Comparison of ENCODE assay signal across 8 cellular contexts in the genomic region with DNA sequence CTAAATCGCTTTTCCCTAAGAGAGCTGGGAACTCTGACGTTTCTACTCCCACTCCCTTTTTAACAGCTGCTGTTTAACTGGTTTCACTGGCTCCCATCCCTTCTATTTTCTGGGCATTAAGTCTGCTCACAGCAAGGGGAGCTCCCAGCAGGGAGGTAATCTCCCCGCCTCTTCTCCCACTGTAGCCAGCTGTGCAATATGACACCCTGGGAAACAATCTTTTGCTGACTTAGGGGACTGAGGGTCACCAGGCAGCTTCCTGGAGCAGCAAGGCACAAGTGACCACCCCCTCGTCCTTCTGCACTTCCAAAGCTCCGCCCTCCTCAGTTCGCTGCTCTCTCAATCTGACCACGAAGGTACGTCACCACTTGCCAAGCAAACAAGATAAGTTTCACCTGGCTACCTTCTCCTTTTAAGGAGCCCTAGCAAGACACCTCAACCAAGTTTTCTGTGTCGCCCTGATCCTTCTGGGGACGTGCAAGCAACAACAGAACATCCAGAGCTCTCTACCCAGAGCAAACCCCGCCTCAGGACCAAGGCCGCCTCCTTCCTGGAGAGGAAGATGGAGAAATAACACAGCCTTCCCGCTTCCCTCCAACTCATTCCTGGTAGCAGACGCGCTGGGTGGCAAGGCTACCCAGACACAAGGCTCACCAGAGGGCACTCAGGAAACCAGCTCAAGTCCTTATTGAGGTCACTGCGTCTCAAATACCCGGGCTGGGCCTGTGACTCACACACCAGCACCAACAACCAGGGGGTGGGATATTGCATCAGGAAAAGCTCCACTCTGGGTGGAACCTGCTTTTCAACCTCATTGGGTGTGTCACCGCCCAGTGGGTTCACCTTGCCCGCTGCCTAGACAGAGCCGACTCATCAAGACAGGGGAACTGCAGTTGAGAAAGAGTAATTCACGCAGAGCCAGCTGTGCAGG.
DNase-seq lines count a peak whose midpoint lies in the region; ATAC-seq lines count a peak whose summit lies in the region.

No MANE protein-coding gene starts in this region.

- H3K27ac Mint-ChIP-seq in naive thymus-derived CD4-positive, alpha-beta T cell = peak overlapping the region; percentile 29 to 87 (median 74)
- H3K27ac Mint-ChIP-seq in stimulated activated naive CD8-positive, alpha-beta T cell treated with anti-CD3 and anti-CD28 coated beads, Interleukin-15, Interleukin-2, amounts not matched to agents 100 ng/mL and 50 ng/mL, for 24 hours = peak overlapping the region; percentile 81

- peak; percentile 35 for ATAC-seq in HG02870 (IDR thresholded peaks at IDR 0.05; ENCODE audit: unreplicated experiment)
- ATAC-seq in esophagus mucosa = peak; percentile 93
- peak; percentile 90 for ATAC-seq in naive thymus-derived CD4-positive, alpha-beta T cell
- no peak for ATAC-seq in HG03520 (IDR thresholded peaks at IDR 0.05; ENCODE audit: unreplicated experiment)

- H3K9me3 Mint-ChIP-seq in naive thymus-derived CD4-positive, alpha-beta T cell = peaks cover 0 to 1% (median 0%) of the 10 kb centered on the region in 11 donors
- no peaks in the 10 kb centered on the region for H3K9me3 Mint-ChIP-seq in stimulated activated naive CD8-positive, alpha-beta T cell treated with anti-CD3 and anti-CD28 coated beads, Interleukin-15, Interleukin-2, amounts not matched to agents 100 ng/mL and 50 ng/mL, for 24 hours

- POLR2A ChIA-PET in naive thymus-derived CD4-positive, alpha-beta T cell (lab: Charles Lee) = interaction anchor here (0.6 to 1.1 kb wide), 3 partner anchors 9 to 401 kb away, joined by 3 to 4 read pairs (median 3); no protein-coding TSS in a partner anchor

- H3K36me3 Mint-ChIP-seq in naive thymus-derived CD4-positive, alpha-beta T cell = peaks cover 0 to 22% (median 5%) of the 10 kb centered on the region in 5 donors
- peaks cover 25% of the 10 kb centered on the region for H3K36me3 Mint-ChIP-seq in stimulated activated naive CD8-positive, alpha-beta T cell treated with anti-CD3 and anti-CD28 coated beads, Interleukin-15, Interleukin-2, amounts not matched to agents 100 ng/mL and 50 ng/mL, for 24 hours (ENCODE audit: low read depth)

- peak; percentile 79 for DNase-seq in DMS 273 treated with DMSO at 0.1 percent for 48 hours (lab: John Stamatoyannopoulos, UW)
- DNase-seq in NCI-H82 treated with DMSO at 0.1 percent for 48 hours (lab: John Stamatoyannopoulos, UW; ENCODE audit: unreplicated experiment) = peak; percentile 70
- DNase-seq in activated T-cell treated with anti-CD3 and anti-CD28 coated beads for 24 hours (ENCODE audit: low read depth) = peak; percentile 50
- DNase-seq in naive thymus-derived CD4-positive, alpha-beta T cell = peak in 1 of 9 donors; percentile 47

- H3K4me1 Mint-ChIP-seq in naive thymus-derived CD4-positive, alpha-beta T cell = peaks cover 62 to 90% (median 75%) of the 10 kb centered on the region in 7 donors
- peaks cover 92% of the 10 kb centered on the region for H3K4me1 Mint-ChIP-seq in stimulated activated naive CD8-positive, alpha-beta T cell treated with anti-CD3 and anti-CD28 coated beads, Interleukin-15, Interleukin-2, amounts not matched to agents 100 ng/mL and 50 ng/mL, for 24 hours (ENCODE audit: low read depth)

- H3K4me3 Mint-ChIP-seq in naive thymus-derived CD4-positive, alpha-beta T cell = peak overlapping the region in 7 of 10 donors; percentile 0 to 63 (median 14)
- H3K4me3 Mint-ChIP-seq in stimulated activated naive CD8-positive, alpha-beta T cell treated with anti-CD3 and anti-CD28 coated beads, Interleukin-15, Interleukin-2, amounts not matched to agents 100 ng/mL and 50 ng/mL, for 24 hours = peak overlapping the region; percentile 1

- intact Hi-C loops in naive thymus-derived CD4-positive, alpha-beta T cell (cut with micrococcal nuclease) = loop anchor here in 1 of 2 donors (1.0 kb wide), 1 partner anchor 8 kb away; no protein-coding TSS in a partner anchor

- no peaks in the 10 kb centered on the region for H3K9me3 ChIP-seq in naive thymus-derived CD4-positive, alpha-beta T cell (ENCODE audit: control insufficient read depth in 2 of 3, low read length in 3 of 3)

- H3K4me3 ChIP-seq in naive thymus-derived CD4-positive, alpha-beta T cell (ENCODE audit: low read length) = no peak overlapping the region

- CTCF ChIA-PET in naive thymus-derived CD4-positive, alpha-beta T cell (lab: Charles Lee) = interaction anchor here (0.9 to 1.0 kb wide), 2 partner anchors 167 to 169 kb away, joined by 3 to 5 read pairs; no protein-coding TSS in a partner anchor

- H3K27me3 Mint-ChIP-seq in naive thymus-derived CD4-positive, alpha-beta T cell = no peaks in the 10 kb centered on the region
- no peaks in the 10 kb centered on the region for H3K27me3 Mint-ChIP-seq in stimulated activated naive CD8-positive, alpha-beta T cell treated with anti-CD3 and anti-CD28 coated beads, Interleukin-15, Interleukin-2, amounts not matched to agents 100 ng/mL and 50 ng/mL, for 24 hours

- H3K4me1 ChIP-seq in naive thymus-derived CD4-positive, alpha-beta T cell (ENCODE audit: control insufficient read depth in 2 of 2, insufficient read depth in 2 of 2, low read length in 2 of 2) = peaks cover 23 to 35% of the 10 kb centered on the region in 2 donors

- H3K36me3 ChIP-seq in naive thymus-derived CD4-positive, alpha-beta T cell (ENCODE audit: control insufficient read depth in 2 of 3, insufficient read depth in 3 of 3, low read length in 3 of 3) = peaks cover 0 to 13% (median 0%) of the 10 kb centered on the region in 3 experiments

- no peaks in the 10 kb centered on the region for H3K27me3 ChIP-seq in naive thymus-derived CD4-positive, alpha-beta T cell (ENCODE audit: control insufficient read depth in 2 of 2, insufficient read depth in 2 of 2, low read length in 2 of 2)

- H3K27ac ChIP-seq in naive thymus-derived CD4-positive, alpha-beta T cell (ENCODE audit: low read depth, low read length) = no peak overlapping the region
